ENCODE assay signal across 8 cellular contexts in genomic region chr6:163667372-163668060, GRCh38.
DNase-seq lines count a peak whose midpoint lies in the region; ATAC-seq, FAIRE-seq and TF ChIP-seq lines count a peak whose summit lies in the region.

No MANE protein-coding gene starts in this region.

- H3K4me3 Mint-ChIP-seq in stimulated activated naive CD8-positive, alpha-beta T cell treated with anti-CD3 and anti-CD28 coated beads, Interleukin-15, Interleukin-2, amounts not matched to agents 100 ng/mL and 50 ng/mL, for 24 hours, result peak overlapping the region; percentile 43

- no peak for TF ChIP-seq CTCF in fibroblast of mammary gland (conservative IDR thresholded peaks at IDR 0.05; ENCODE audit: control insufficient read depth, insufficient read depth, low read depth, low read length)

- peak; percentile 98 for FAIRE-seq in GM18507 (lab: Jason Lieb, UNC)

- no peak overlapping the region for H3K27ac Mint-ChIP-seq in stimulated activated naive CD8-positive, alpha-beta T cell treated with anti-CD3 and anti-CD28 coated beads, Interleukin-15, Interleukin-2, amounts not matched to agents 100 ng/mL and 50 ng/mL, for 24 hours

- no peaks in the 10 kb centered on the region for H3K36me3 Mint-ChIP-seq in stimulated activated naive CD8-positive, alpha-beta T cell treated with anti-CD3 and anti-CD28 coated beads, Interleukin-15, Interleukin-2, amounts not matched to agents 100 ng/mL and 50 ng/mL, for 24 hours (ENCODE audit: low read depth)

- ATAC-seq in HG02623 (IDR thresholded peaks at IDR 0.05; ENCODE audit: unreplicated experiment), result peak; percentile 97

- no peaks in the 10 kb centered on the region for H3K9me3 Mint-ChIP-seq in stimulated activated naive CD8-positive, alpha-beta T cell treated with anti-CD3 and anti-CD28 coated beads, Interleukin-15, Interleukin-2, amounts not matched to agents 100 ng/mL and 50 ng/mL, for 24 hours

- peak; percentile 66 for DNase-seq in GM18507 (ENCODE audit: extremely low spot score, insufficient read length, low read depth)
- DNase-seq in NAMALWA (ENCODE audit: low spot score), result peak; percentile 92
- peak; percentile 72 for DNase-seq in fibroblast of mammary gland (ENCODE audit: low read depth)
- DNase-seq in SK-N-DZ (ENCODE audit: low spot score), result no peak
- no peak for DNase-seq in SW 1271 (lab: John Stamatoyannopoulos, UW)
- no peak for DNase-seq in stimulated activated CD8-positive, alpha-beta memory T cell treated with anti-CD3 and anti-CD28 coated beads, Interleukin-4, amount 100 ng/mL, for 48 hours

- H3K27me3 Mint-ChIP-seq in stimulated activated naive CD8-positive, alpha-beta T cell treated with anti-CD3 and anti-CD28 coated beads, Interleukin-15, Interleukin-2, amounts not matched to agents 100 ng/mL and 50 ng/mL, for 24 hours, result no peaks in the 10 kb centered on the region

- H3K4me3 ChIP-seq in fibroblast of mammary gland (ENCODE audit: control insufficient read depth, low read depth, low read length), result no peak overlapping the region

- H3K4me1 Mint-ChIP-seq in stimulated activated naive CD8-positive, alpha-beta T cell treated with anti-CD3 and anti-CD28 coated beads, Interleukin-15, Interleukin-2, amounts not matched to agents 100 ng/mL and 50 ng/mL, for 24 hours (ENCODE audit: low read depth), result peaks cover 14% of the 10 kb centered on the region

Comparison
In these comparisons a context has a peak if more than half of its experiments do, and no peak if none do; other contexts are left out.
1. DNase-seq: peak in GM18507 (single experiment), NAMALWA (single experiment) and fibroblast of mammary gland (single experiment); none in SK-N-DZ (single experiment), SW 1271 (0 of 2) and stimulated activated CD8-positive, alpha-beta memory T cell treated with anti-CD3 and anti-CD28 coated beads, Interleukin-4, amount 100 ng/mL, for 48 hours (single experiment).